In the genomic region with DNA sequence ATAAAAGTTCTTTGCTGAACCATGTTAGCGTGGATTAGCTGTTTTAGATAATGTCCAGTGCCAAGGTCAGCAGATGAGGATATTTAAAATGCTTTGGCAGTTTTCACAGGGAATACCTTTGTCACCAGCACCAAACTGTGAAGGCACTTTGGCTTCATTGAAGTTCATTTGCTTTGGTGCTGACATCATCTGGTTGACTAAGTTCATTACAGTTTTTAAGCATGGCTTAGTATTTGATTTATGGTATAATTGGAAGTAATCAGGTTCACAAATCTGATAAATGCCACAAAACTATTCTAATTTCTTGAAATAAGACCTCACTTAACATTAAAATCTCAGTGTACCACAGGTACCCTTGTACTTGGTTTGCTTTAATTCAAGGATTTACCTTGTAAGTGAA, we compare ENCODE assay signal across 10 cellular contexts. TPM values are rescaled to one million over a fixed set of nuclear protein-coding genes. Genes with fewer than 3 reads are reported as not detected.
DNase-seq lines count a peak whose midpoint lies in the region; FAIRE-seq and TF ChIP-seq lines count a peak whose summit lies in the region.
"Had no signal": no experiment of that assay in that cellular context is flagged by ENCODE, and none has a peak within 500 bp of the region (broad histone marks: within the 10 kb centered on the region; RNA-seq: fewer than 3 reads in every experiment).

No MANE protein-coding gene starts in this region.

- H3K4me3 ChIP-seq in NB4 (ENCODE audit: low read depth, low read length): no peak overlapping the region

- peaks cover 3% of the 10 kb centered on the region for H3K27me3 Mint-ChIP-seq in nephron (ENCODE audit: low read depth)

- peaks cover 34% of the 10 kb centered on the region for H3K4me1 Mint-ChIP-seq in nephron

- no peak for DNase-seq in GM12892 (ENCODE audit: insufficient read length)
- DNase-seq in NB4 (ENCODE audit: low read depth): peak; percentile 43
- peak; percentile 24 for DNase-seq in cerebellar cortex (ENCODE audit: low spot score)
- DNase-seq in GM12891 (ENCODE audit: insufficient read length, low spot score): no peak
- no peak for DNase-seq in mesenteric fat pad (ENCODE audit: low spot score)
- no peak for DNase-seq in activated CD4-positive, alpha-beta T cell treated with anti-CD3 and anti-CD28 coated beads for 4 hours
- DNase-seq: activated naive CD4-positive, alpha-beta T cell treated with anti-CD3 and anti-CD28 coated beads, Interleukin-2, amount 10 ng/mL, durations not matched to agents 7 days and 5 days; glutamatergic neuron; NCI-H1092 treated with DMSO at 0.1 percent for 48 hours had no signal

- TF ChIP-seq POLR2A in GM12892 (IDR thresholded peaks at IDR 0.05; ENCODE audit: low read depth, low read length) (no peak), NB4 (IDR thresholded peaks at IDR 0.05; ENCODE audit: extremely low read depth, insufficient read length) (no peak), GM12891 (IDR thresholded peaks at IDR 0.05; ENCODE audit: low read depth, low read length) (no peak)

- H3K27ac Mint-ChIP-seq in nephron: no peak overlapping the region
- H3K27ac Mint-ChIP-seq: activated naive CD4-positive, alpha-beta T cell treated with anti-CD3 and anti-CD28 coated beads, Interleukin-2, amount 10 ng/mL, durations not matched to agents 7 days and 5 days had no signal

- H3K4me3 Mint-ChIP-seq in nephron: no peak overlapping the region
- H3K4me3 Mint-ChIP-seq: activated naive CD4-positive, alpha-beta T cell treated with anti-CD3 and anti-CD28 coated beads, Interleukin-2, amount 10 ng/mL, durations not matched to agents 7 days and 5 days had no signal

- peak; percentile 18 for TF ChIP-seq CTCF in NB4 (IDR thresholded peaks at IDR 0.05; ENCODE audit: low read depth, low read length)
- peak; percentile 16 to 25 (median 21) for TF ChIP-seq CTCF in nephron (IDR thresholded peaks at IDR 0.05; ENCODE audit: unreplicated experiment in 3 of 3)

- H3K36me3 Mint-ChIP-seq in nephron (ENCODE audit: low read depth): peaks cover 18% of the 10 kb centered on the region

- FAIRE-seq in GM12892 (lab: Jason Lieb, UNC) (peak; percentile 9), GM12891 (lab: Jason Lieb, UNC) (no peak)

- no peaks in the 10 kb centered on the region for H3K9me3 Mint-ChIP-seq in nephron
- H3K9me3 Mint-ChIP-seq: activated naive CD4-positive, alpha-beta T cell treated with anti-CD3 and anti-CD28 coated beads, Interleukin-2, amount 10 ng/mL, durations not matched to agents 7 days and 5 days had no signal

TF ChIP-seq in GM12891, 5 proteins besides CTCF, POLR2A, EP300 and RAD21:
- no peak for TF ChIP-seq SPI1 (IDR thresholded peaks at IDR 0.05; ENCODE audit: low read depth, low read length)
- no peak for TF ChIP-seq PAX5 (IDR thresholded peaks at IDR 0.05; ENCODE audit: insufficient read depth, low read length, severe bottlenecking)
- no peak for TF ChIP-seq POLR2AphosphoS5 (IDR thresholded peaks at IDR 0.05; ENCODE audit: low read depth, low read length)
- TF ChIP-seq POU2F2 (IDR thresholded peaks at IDR 0.05; ENCODE audit: low read depth, low read length): no peak
- TF ChIP-seq TAF1 (IDR thresholded peaks at IDR 0.05; ENCODE audit: low read depth, low read length): no peak

RNA-seq across cellular contexts. Expression of gene GID4, which starts 4.3 kb away (rescaled TPM):
- polyA plus RNA-seq in GM12892 (2012; ENCODE audit: missing spikeins): 6.4 TPM
- 2.7 TPM for polyA plus RNA-seq in GM12891 (2012; ENCODE audit: low read depth, missing spikeins)
- 17.4 TPM for total RNA-seq in mesenteric fat pad

RNA-seq across cellular contexts. Expression of gene ATPAF2, which starts 4.5 kb away (rescaled TPM):
- 16.3 TPM for polyA plus RNA-seq in GM12892 (2012; ENCODE audit: missing spikeins)
- polyA plus RNA-seq in GM12891 (2012; ENCODE audit: low read depth, missing spikeins): 18.9 TPM
- total RNA-seq in mesenteric fat pad: 20.8 TPM

RNA-seq across cellular contexts. Expression of gene DRG2, which starts 44.3 kb away (rescaled TPM):
- 25.4 TPM for polyA plus RNA-seq in GM12892 (2012; ENCODE audit: missing spikeins)
- 30.3 TPM for polyA plus RNA-seq in GM12891 (2012; ENCODE audit: low read depth, missing spikeins)
- total RNA-seq in mesenteric fat pad: 36.3 TPM

Comparison
In these comparisons a context has a peak if more than half of its experiments do, and no peak if none do; other contexts are left out.
1. DNase-seq: peak in NB4 (single experiment) and cerebellar cortex (single experiment); none in GM12892 (single experiment), GM12891 (single experiment), mesenteric fat pad (single experiment) and activated CD4-positive, alpha-beta T cell treated with anti-CD3 and anti-CD28 coated beads for 4 hours (0 of 2).